ENCODE assay signal across 1 cellular context in genomic region chr19:34501339-34502320, GRCh38.
TF ChIP-seq lines count a peak whose summit lies in the region.

No MANE protein-coding gene starts in this region.

TF ChIP-seq in HepG2, 621 proteins besides CTCF, POLR2A, EP300 and RAD21 (continued from another document and continues in another):
- TF ChIP-seq ZNF407 (CRISPR knock-in tag; IDR thresholded peaks at IDR 0.05; ENCODE audit: not compliant biosample characterization) (no peak), TBP (CRISPR knock-in tag; IDR thresholded peaks at IDR 0.05) (no peak), HIVEP1 (CRISPR knock-in tag; IDR thresholded peaks at IDR 0.05) (no peak; the same call in 1 of the 2 replicates), SMARCC2 (IDR thresholded peaks at IDR 0.05) (no peak), AHR (CRISPR knock-in tag; IDR thresholded peaks at IDR 0.05) (peak; percentile 83; the same call in 1 of the 2 replicates), ZNF33B (CRISPR knock-in tag; IDR thresholded peaks at IDR 0.05) (no peak), ZNF337 (CRISPR knock-in tag; IDR thresholded peaks at IDR 0.05; ENCODE audit: borderline replicate concordance, low read depth) (no peak), ISL2 (CRISPR knock-in tag; IDR thresholded peaks at IDR 0.05) (peak; percentile 48), MEF2D (CRISPR knock-in tag; IDR thresholded peaks at IDR 0.05) (0 out of 2 replicates have a peak, but pooled peaks have one; percentile 19), ZFP37 (CRISPR knock-in tag; IDR thresholded peaks at IDR 0.05; ENCODE audit: borderline replicate concordance) (no peak), ZNF883 (CRISPR knock-in tag; IDR thresholded peaks at IDR 0.05; ENCODE audit: not compliant biosample characterization) (peak; percentile 58), ZIK1 (CRISPR knock-in tag; IDR thresholded peaks at IDR 0.05; ENCODE audit: borderline replicate concordance, low read depth) (no peak; the same call in 1 of the 2 replicates), ZMAT3 (CRISPR knock-in tag; conservative IDR thresholded peaks at IDR 0.05) (no peak), MAX (IDR thresholded peaks at IDR 0.05) (peak; percentile 29; the same call in 1 of the 2 replicates), TBX3 (IDR thresholded peaks at IDR 0.05; ENCODE audit: borderline replicate concordance) (no peak), ZNF362 (CRISPR knock-in tag; IDR thresholded peaks at IDR 0.05; ENCODE audit: borderline replicate concordance) (peak; percentile 26; the same call in 1 of the 2 replicates), ZSCAN21 (CRISPR knock-in tag; IDR thresholded peaks at IDR 0.05; ENCODE audit: borderline replicate concordance) (no peak), ZNF281 (CRISPR knock-in tag; IDR thresholded peaks at IDR 0.05; ENCODE audit: borderline replicate concordance) (no peak), HOMEZ (CRISPR knock-in tag; IDR thresholded peaks at IDR 0.05; ENCODE audit: low read depth) (peak; percentile 53; the same call in 1 of the 2 replicates), HNRNPLL (IDR thresholded peaks at IDR 0.05; ENCODE audit: low read depth, low read length, poor library complexity, severe bottlenecking) (peak; percentile 43), TCF7L2 (IDR thresholded peaks at IDR 0.05; ENCODE audit: low read depth, low read length) (no peak), CBX2 (IDR thresholded peaks at IDR 0.05; ENCODE audit: low read depth, low read length) (no peak), CBX2 (CRISPR knock-in tag; IDR thresholded peaks at IDR 0.05; ENCODE audit: low read depth) (no peak), E2F2 (CRISPR knock-in tag; IDR thresholded peaks at IDR 0.05; ENCODE audit: borderline replicate concordance) (no peak), ZNF205 (CRISPR knock-in tag; IDR thresholded peaks at IDR 0.05) (0 out of 2 replicates have a peak, but pooled peaks have one; percentile 35), MTF1 (CRISPR knock-in tag; IDR thresholded peaks at IDR 0.05) (no peak), ZNF720 (CRISPR knock-in tag; IDR thresholded peaks at IDR 0.05) (no peak), REL (CRISPR knock-in tag; conservative IDR thresholded peaks at IDR 0.05) (no peak), STAG1 (CRISPR knock-in tag; IDR thresholded peaks at IDR 0.05) (peak; percentile 91), NFKBIZ (CRISPR knock-in tag; IDR thresholded peaks at IDR 0.05) (no peak), ATAD3A (CRISPR knock-in tag; IDR thresholded peaks at IDR 0.05) (no peak), ZBTB1 (CRISPR knock-in tag; IDR thresholded peaks at IDR 0.05; ENCODE audit: borderline replicate concordance) (no peak), MNT (IDR thresholded peaks at IDR 0.05) (no peak), AKNA (CRISPR knock-in tag; IDR thresholded peaks at IDR 0.05; ENCODE audit: borderline replicate concordance) (no peak), HNRNPK (IDR thresholded peaks at IDR 0.05; ENCODE audit: low read depth, low read length, poor library complexity, severe bottlenecking) (no peak), NFIC (IDR thresholded peaks at IDR 0.05; ENCODE audit: low read length) (no peak), RXRB (CRISPR knock-in tag; IDR thresholded peaks at IDR 0.05; ENCODE audit: borderline replicate concordance) (0 out of 2 replicates have a peak, but pooled peaks have one; percentile 30)
